In the genomic region with DNA sequence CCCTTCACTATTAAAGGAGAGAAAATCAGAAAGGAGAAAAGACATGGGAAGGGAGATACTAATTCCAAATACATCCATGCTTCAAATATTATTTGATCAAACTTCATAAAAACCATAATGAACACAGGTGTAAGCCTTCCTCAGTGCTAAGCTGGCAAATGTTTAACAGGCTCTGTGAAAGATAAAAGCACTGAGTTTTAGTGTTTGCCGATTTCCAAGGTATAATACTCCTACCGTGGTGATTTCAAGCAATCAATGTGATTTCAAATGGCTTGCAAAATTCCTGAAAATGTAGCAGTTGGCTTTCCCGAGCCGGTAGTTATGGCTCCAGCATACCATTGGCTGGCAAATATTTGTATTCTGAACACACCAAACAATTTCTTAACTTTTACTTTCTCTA, we compare ENCODE assay signal across 15 cellular contexts.
"Had no signal": no experiment of that assay in that cellular context is flagged by ENCODE, and none has a peak within 500 bp of the region (broad histone marks: within the 10 kb centered on the region; RNA-seq: fewer than 3 reads in every experiment).

No MANE protein-coding gene starts in this region.

- H3K36me3 Mint-ChIP-seq: stimulated activated memory B cell treated with anti-CD40 and anti-IgM and Interleukin-4, amounts not matched to agents 10 μg/mL and 1 μg/mL and 100 μg/mL, for 72 hours had no signal

- DNase-seq: cortex of kidney; effector memory CD4-positive, alpha-beta T cell; foreskin keratinocyte; mammary epithelial cell; occipital lobe; psoas muscle; retina; right lobe of liver; stimulated activated CD4-positive, alpha-beta T cell treated with anti-CD3 and anti-CD28 coated beads, Interleukin-4, amount 100 ng/mL, for 24 hours; tibial artery; upper lobe of left lung; uterus had no signal

- H3K27me3 Mint-ChIP-seq: stimulated activated memory B cell treated with anti-CD40 and anti-IgM and Interleukin-4, amounts not matched to agents 10 μg/mL and 1 μg/mL and 100 μg/mL, for 72 hours; stimulated activated naive CD8-positive, alpha-beta T cell treated with anti-CD3 and anti-CD28 coated beads, Interleukin-15, Interleukin-2, amounts not matched to agents 100 ng/mL and 50 ng/mL, for 24 hours had no signal

- H3K9me3 Mint-ChIP-seq: nephron; stimulated activated memory B cell treated with anti-CD40 and anti-IgM and Interleukin-4, amounts not matched to agents 10 μg/mL and 1 μg/mL and 100 μg/mL, for 72 hours; stimulated activated naive CD8-positive, alpha-beta T cell treated with anti-CD3 and anti-CD28 coated beads, Interleukin-15, Interleukin-2, amounts not matched to agents 100 ng/mL and 50 ng/mL, for 24 hours had no signal

- H3K36me3 ChIP-seq: right lobe of liver, tibial artery, upper lobe of left lung, uterus had no signal

- H3K4me1 ChIP-seq: foreskin keratinocyte, psoas muscle, right lobe of liver, tibial artery, upper lobe of left lung, uterus had no signal

- H3K4me1 Mint-ChIP-seq: stimulated activated memory B cell treated with anti-CD40 and anti-IgM and Interleukin-4, amounts not matched to agents 10 μg/mL and 1 μg/mL and 100 μg/mL, for 72 hours had no signal

- ATAC-seq: foreskin keratinocyte; psoas muscle; stimulated activated memory B cell treated with anti-CD40 and anti-IgM and Interleukin-4, amounts not matched to agents 10 μg/mL and 1 μg/mL and 100 μg/mL, for 72 hours had no signal

- H3K27ac ChIP-seq: foreskin keratinocyte, psoas muscle, right lobe of liver, tibial artery, upper lobe of left lung, uterus had no signal

- H3K9me3 ChIP-seq: psoas muscle, right lobe of liver, tibial artery, upper lobe of left lung, uterus had no signal

- H3K4me3 Mint-ChIP-seq: nephron; stimulated activated memory B cell treated with anti-CD40 and anti-IgM and Interleukin-4, amounts not matched to agents 10 μg/mL and 1 μg/mL and 100 μg/mL, for 72 hours; stimulated activated naive CD8-positive, alpha-beta T cell treated with anti-CD3 and anti-CD28 coated beads, Interleukin-15, Interleukin-2, amounts not matched to agents 100 ng/mL and 50 ng/mL, for 24 hours had no signal

- H3K27ac Mint-ChIP-seq: nephron; stimulated activated memory B cell treated with anti-CD40 and anti-IgM and Interleukin-4, amounts not matched to agents 10 μg/mL and 1 μg/mL and 100 μg/mL, for 72 hours; stimulated activated naive CD8-positive, alpha-beta T cell treated with anti-CD3 and anti-CD28 coated beads, Interleukin-15, Interleukin-2, amounts not matched to agents 100 ng/mL and 50 ng/mL, for 24 hours had no signal

- H3K4me3 ChIP-seq: psoas muscle, right lobe of liver, tibial artery, upper lobe of left lung, uterus had no signal

- H3K27me3 ChIP-seq: foreskin keratinocyte, right lobe of liver, tibial artery, upper lobe of left lung, uterus had no signal
